In genomic region chr2:238433300-238433915, GRCh38 we compare ENCODE assay signal across 24 cellular contexts. TPM values are rescaled to one million over a fixed set of nuclear protein-coding genes. Genes with fewer than 3 reads are reported as not detected.
A peak's percentile ranks its signal among the peaks of the same experiment; 100 is the strongest.
DNase-seq lines count a peak whose midpoint lies in the region; ATAC-seq, FAIRE-seq and TF ChIP-seq lines count a peak whose summit lies in the region.
"Had no signal": no experiment of that assay in that cellular context is flagged by ENCODE, and none has a peak within 500 bp of the region (broad histone marks: within the 10 kb centered on the region; RNA-seq: fewer than 3 reads in every experiment).

No MANE protein-coding gene starts in this region.

- WGBS in GM23248 (ENCODE audit: low coverage in 1 of 2, low lambda C conversion rate in 2 of 2, missing lambda C conversion rate in 2 of 2), 2 experiments, result 97 to 98% methylated on average over 14 of the region's 14 CpGs

- H3K4me2 ChIP-seq in GM23248 (ENCODE audit: unreplicated experiment) (peak overlapping the region; percentile 58), keratinocyte (ENCODE audit: control insufficient read depth, extremely low read depth, insufficient read depth, low read depth, low read length) (no peak overlapping the region)

- H3F3A ChIP-seq in GM23248 (ENCODE audit: insufficient read depth), result peaks cover 78% of the 10 kb centered on the region

- POLR2A ChIA-PET in AG04450 (lab: Yijun Ruan, JAX), result interaction anchor here (1.3 kb wide), 1 partner anchor 54 kb away, joined by 3 read pairs; no protein-coding TSS in a partner anchor

- H3K9me2 ChIP-seq in GM23248 (ENCODE audit: insufficient read depth), result no peaks in the 10 kb centered on the region

- no peak for TF ChIP-seq CTCF in AG04450 (IDR thresholded peaks at IDR 0.05; ENCODE audit: low read depth, low read length)
- TF ChIP-seq CTCF in keratinocyte (optimal IDR thresholded peaks at IDR 0.05 in 1 of 3, IDR thresholded peaks at IDR 0.05 in 1 of 3, conservative IDR thresholded peaks at IDR 0.05 in 1 of 3; ENCODE audit: extremely low read depth in 1 of 3, insufficient read depth in 2 of 3, low read length in 3 of 3), result peak in 1 of 3 experiments; percentile 9

- ATAC-seq in HG03159 (IDR thresholded peaks at IDR 0.05; ENCODE audit: unreplicated experiment), result no peak
- ATAC-seq: heart left ventricle had no signal

- FAIRE-seq in keratinocyte (lab: Jason Lieb, UNC) (no peak), GM19239 (lab: Jason Lieb, UNC) (no peak)
- FAIRE-seq: G401.6, TTC549 had no signal

- CTCF ChIA-PET in AG04450 (lab: Charles Lee), result interaction anchor here (1.3 kb wide), 1 partner anchor 63 kb away, joined by 3 read pairs; no protein-coding TSS in a partner anchor

- dilution Hi-C loops in keratinocyte (cut with MboI; ENCODE audit: extremely low pct_ligation_motif_present, low sequenced_read_pairs), result no loop called here

- H3K27ac Mint-ChIP-seq in activated naive CD8-positive, alpha-beta T cell treated with anti-CD3 and anti-CD28 coated beads for 36 hours, result peak overlapping the region; percentile 54
- H3K27ac Mint-ChIP-seq: activated T-helper 2 cell treated with anti-CD3 and anti-CD28 coated beads, Interferon-gamma antibody, Interleukin-2, Interleukin-4, amounts not matched to agents 10 μg/mL and 5 μg/mL and 100 μg/mL, durations not matched to agents 14 hours and 24 hours and 36 hours had no signal

- no peaks in the 10 kb centered on the region for H3K27me3 Mint-ChIP-seq in activated naive CD8-positive, alpha-beta T cell treated with anti-CD3 and anti-CD28 coated beads for 36 hours

- H3K27ac ChIP-seq in AG04450 (ENCODE audit: low read depth, low read length), result peak overlapping the region; percentile 99
- H3K27ac ChIP-seq in GM23248, result peak overlapping the region; percentile 100
- peak overlapping the region; percentile 77 for H3K27ac ChIP-seq in keratinocyte (ENCODE audit: control insufficient read depth, insufficient read depth, low read length)
- H3K27ac ChIP-seq: dorsolateral prefrontal cortex, esophagus squamous epithelium, heart left ventricle, thoracic aorta had no signal

- peaks cover 26% of the 10 kb centered on the region for H3K36me3 ChIP-seq in GM23248 (ENCODE audit: low read depth)
- H3K36me3 ChIP-seq in keratinocyte (ENCODE audit: control insufficient read depth in 2 of 2, extremely low read depth in 1 of 2, insufficient read depth in 2 of 2, low read length in 2 of 2), result peaks cover 11 to 20% of the 10 kb centered on the region in 2 experiments

- H3K4me1 ChIP-seq in GM23248 (ENCODE audit: insufficient read depth), result peaks cover 81% of the 10 kb centered on the region
- peaks cover 20% of the 10 kb centered on the region for H3K4me1 ChIP-seq in keratinocyte (ENCODE audit: control insufficient read depth, extremely low read depth, insufficient read depth, low read length)
- H3K4me1 ChIP-seq: Caco-2, HAP-1 had no signal

- DNase-seq in AG04450 (ENCODE audit: low read depth, low spot score), result no peak
- no peak for DNase-seq in GM23248
- no peak for DNase-seq in activated naive CD8-positive, alpha-beta T cell treated with anti-CD3 and anti-CD28 coated beads for 36 hours
- DNase-seq in keratinocyte (ENCODE audit: low read depth, low spot score), result no peak
- no peak for DNase-seq in NCI-H2081 treated with DMSO at 0.1 percent for 48 hours (lab: John Stamatoyannopoulos, UW)
- DNase-seq in cerebellar cortex (ENCODE audit: low spot score), result no peak
- DNase-seq in GM19239 (ENCODE audit: insufficient read length, low spot score), result no peak
- DNase-seq: Caco-2; dorsolateral prefrontal cortex; esophagus squamous epithelium; heart left ventricle; mammary epithelial cell; NCI-H1930; NCI-H510A treated with DMSO at 0.1 percent for 48 hours; right cardiac atrium; stimulated activated CD4-positive, alpha-beta T cell treated with anti-CD3 and anti-CD28 coated beads, Interleukin-2, amount 100 ng/mL, for 48 hours; stimulated activated CD8-positive, alpha-beta memory T cell treated with anti-CD3 and anti-CD28 coated beads, Interleukin-4, amount 100 ng/mL, for 48 hours had no signal

- no peaks in the 10 kb centered on the region for H4K20me1 ChIP-seq in GM23248 (ENCODE audit: insufficient read depth)
- H4K20me1 ChIP-seq in keratinocyte (ENCODE audit: control insufficient read depth, extremely low read depth, insufficient read depth, low read length), result no peaks in the 10 kb centered on the region

- H3K9me3 ChIP-seq in AG04450 (ENCODE audit: control insufficient read depth, insufficient read depth, low read length), result peaks cover 5% of the 10 kb centered on the region
- H3K9me3 ChIP-seq in GM23248 (ENCODE audit: low read depth), result no peaks in the 10 kb centered on the region
- H3K9me3 ChIP-seq in keratinocyte (ENCODE audit: control insufficient read depth, low read depth, low read length), result no peaks in the 10 kb centered on the region
- H3K9me3 ChIP-seq: Caco-2, esophagus squamous epithelium, thoracic aorta had no signal

- H3K79me2 ChIP-seq in GM23248 (ENCODE audit: insufficient read depth) (peaks cover 87% of the 10 kb centered on the region), keratinocyte (ENCODE audit: control insufficient read depth, insufficient read depth, low read length) (peaks cover 57% of the 10 kb centered on the region)

- H3K4me3 ChIP-seq in AG04450 (ENCODE audit: low read depth, low read length) (no peak overlapping the region), GM23248 (no peak overlapping the region), keratinocyte (ENCODE audit: control insufficient read depth in 2 of 3, extremely low read depth in 1 of 3, insufficient read depth in 2 of 3, low read depth in 1 of 3, low read length in 3 of 3) (no peak overlapping the region)
- H3K4me3 ChIP-seq: dorsolateral prefrontal cortex, esophagus squamous epithelium, HAP-1, heart left ventricle, thoracic aorta had no signal

- peak overlapping the region; percentile 82 for H3K9ac ChIP-seq in GM23248
- no peak overlapping the region for H3K9ac ChIP-seq in keratinocyte (ENCODE audit: control insufficient read depth, extremely low read depth, insufficient read depth, low read length)

- no peaks in the 10 kb centered on the region for H3K9me3 Mint-ChIP-seq in activated naive CD8-positive, alpha-beta T cell treated with anti-CD3 and anti-CD28 coated beads for 36 hours
- H3K9me3 Mint-ChIP-seq: neural crest cell had no signal

- in situ Hi-C loops in GM23248 (cut with MboI), result no loop called here

- H3K9me1 ChIP-seq in keratinocyte (ENCODE audit: control insufficient read depth, extremely low read depth, insufficient read depth, low read length), result no peaks in the 10 kb centered on the region

- H2AFZ ChIP-seq in GM23248 (no peak overlapping the region), keratinocyte (ENCODE audit: control insufficient read depth, low read length) (no peak overlapping the region)

- peaks cover 31% of the 10 kb centered on the region for H3K36me3 Mint-ChIP-seq in activated naive CD8-positive, alpha-beta T cell treated with anti-CD3 and anti-CD28 coated beads for 36 hours

- H3K4me1 Mint-ChIP-seq in activated naive CD8-positive, alpha-beta T cell treated with anti-CD3 and anti-CD28 coated beads for 36 hours, result peaks cover 46% of the 10 kb centered on the region

- no peaks in the 10 kb centered on the region for H3K27me3 ChIP-seq in AG04450 (ENCODE audit: control insufficient read depth, insufficient read depth, low read length)
- H3K27me3 ChIP-seq in GM23248 (replicated peaks; ENCODE audit: insufficient read depth), result no peaks in the 10 kb centered on the region
- H3K27me3 ChIP-seq in keratinocyte (ENCODE audit: control insufficient read depth, extremely low read depth, insufficient read depth, low read length), result no peaks in the 10 kb centered on the region
- H3K27me3 ChIP-seq: dorsolateral prefrontal cortex, esophagus squamous epithelium, heart left ventricle had no signal

- H3K4me3 Mint-ChIP-seq in activated naive CD8-positive, alpha-beta T cell treated with anti-CD3 and anti-CD28 coated beads for 36 hours, result no peak overlapping the region

RNA-seq across cellular contexts. Expression of gene ASB1, which starts 6.7 kb away (rescaled TPM):
- 29.8 and 30.5 TPM in 2 replicates for polyA plus RNA-seq in AG04450 (2011; rRNA removed)
- polyA minus RNA-seq in AG04450 (2011; rRNA and poly(A)+ RNA removed), result 25.0 and 35.0 TPM in 2 replicates
- 35.5 and 38.4 TPM in 2 replicates for total RNA-seq in GM23248 (2014; rRNA removed; shearing (Covaris generic))
- 31.5 and 35.3 TPM in 2 replicates for polyA plus RNA-seq in GM23248 (2016; fragmentation: Nextera tagmentation; extraction: Ambion mirVana)
- 10 to 100 TPM; 40.2 to 47.0 TPM for total RNA-seq in activated naive CD8-positive, alpha-beta T cell treated with anti-CD3 and anti-CD28 coated beads for 36 hours
- 11.8 to 16.7 TPM (median 13.0 TPM) in 3 replicates for polyA plus RNA-seq in keratinocyte
- 7.1 TPM for polyA plus RNA-seq in keratinocyte (2011; ENCODE audit: low read depth)
- 7.7 and 15.3 TPM in 2 replicates for polyA plus RNA-seq in keratinocyte (2011; cell fraction: cytosol; rRNA removed)
- 26.1 and 32.2 TPM in 2 replicates for polyA plus RNA-seq in keratinocyte (2011; cell fraction: nucleus; rRNA removed)
- 10.8 and 18.4 TPM in 2 replicates for polyA plus RNA-seq in keratinocyte (2012; ENCODE audit: low replicate concordance)
- polyA minus RNA-seq in keratinocyte, result 7.2 to 27.3 TPM (median 11.8 TPM) in 3 replicates
- polyA minus RNA-seq in keratinocyte (2011; cell fraction: cytosol; rRNA and poly(A)+ RNA removed), result 11.5 TPM
- 8.8 and 12.2 TPM in 2 replicates for polyA minus RNA-seq in keratinocyte (2011; cell fraction: nucleus; rRNA and poly(A)+ RNA removed)
